In genomic region chr19:37635076-37636056, GRCh38 we compare ENCODE assay signal across 31 cellular contexts. TPM values are rescaled to one million over a fixed set of nuclear protein-coding genes. Genes with fewer than 3 reads are reported as not detected.
DNase-seq lines count a peak whose midpoint lies in the region; ATAC-seq and TF ChIP-seq lines count a peak whose summit lies in the region.
"Had no signal": no experiment of that assay in that cellular context is flagged by ENCODE, and none has a peak within 500 bp of the region (broad histone marks: within the 10 kb centered on the region; RNA-seq: fewer than 3 reads in every experiment).

No MANE protein-coding gene starts in this region.

- H3K27me3 ChIP-seq in right cardiac atrium (ENCODE audit: control insufficient read depth, insufficient read depth) (no peaks in the 10 kb centered on the region), subcutaneous abdominal adipose tissue (ENCODE audit: control insufficient read depth in 5 of 5, insufficient read depth in 4 of 5, low read length in 5 of 5) (no peaks in the 10 kb centered on the region)
- H3K27me3 ChIP-seq: ascending aorta, foreskin keratinocyte, heart right ventricle, SJSA1, testis had no signal

- no peak overlapping the region for H3K9ac ChIP-seq in subcutaneous abdominal adipose tissue (ENCODE audit: low read length in 5 of 5)

- H3K4me3 ChIP-seq in right cardiac atrium (ENCODE audit: low read length) (peak overlapping the region; percentile 18), fibroblast of mammary gland (ENCODE audit: control insufficient read depth, low read depth, low read length) (no peak overlapping the region), subcutaneous abdominal adipose tissue (ENCODE audit: low read depth in 1 of 5, low read length in 5 of 5) (peak overlapping the region; percentile 38 to 61 (median 49))
- H3K4me3 ChIP-seq: heart right ventricle, lung, SJSA1, testis had no signal

- ATAC-seq in right cardiac atrium (no peak), Right ventricle myocardium inferior (no peak), GM19463 (IDR thresholded peaks at IDR 0.05; ENCODE audit: unreplicated experiment) (no peak), left cardiac atrium (no peak), HG02571 (IDR thresholded peaks at IDR 0.05; ENCODE audit: unreplicated experiment) (no peak)
- ATAC-seq: esophagus mucosa; foreskin keratinocyte; heart right ventricle; stimulated activated naive CD8-positive, alpha-beta T cell treated with anti-CD3 and anti-CD28 coated beads, Interleukin-15, Interleukin-2, amounts not matched to agents 100 U/mL and 50 U/mL, for 24 hours had no signal

- DNase-seq in right cardiac atrium (no peak), Right ventricle myocardium inferior (ENCODE audit: missing footprints) (no peak), amniotic epithelial cell (ENCODE audit: low read depth) (peak; percentile 9), fibroblast of mammary gland (ENCODE audit: low read depth) (peak; percentile 2), left cardiac atrium (no peak)
- DNase-seq: activated CD4-positive, alpha-beta T cell treated with anti-CD3 and anti-CD28 coated beads for 48 hours; activated CD8-positive, alpha-beta memory T cell treated with anti-CD3 and anti-CD28 coated beads for 24 hours; activated effector memory CD4-positive, alpha-beta T cell treated with Interleukin-2 at 50 U/mL for 16 hours; caudate nucleus; DMS 273 treated with DMSO at 0.1 percent for 48 hours; foreskin keratinocyte; heart right ventricle; MV-4-11; NCI-H1436 treated with DMSO at 0.1 percent for 48 hours; NCI-H2107; NCI-H446; NCI-H748 treated with DMSO at 0.1 percent for 48 hours; RPMI8226; stimulated activated CD4-positive, alpha-beta T cell treated with anti-CD3 and anti-CD28 coated beads, Interleukin-1b, Interleukin-23, amount 100 ng/mL, for 48 hours; stimulated activated naive CD8-positive, alpha-beta T cell treated with anti-CD3 and anti-CD28 coated beads, Interleukin-15, Interleukin-2, amounts not matched to agents 100 U/mL and 50 U/mL, for 24 hours; T1000; testis had no signal

- H3K9me3 ChIP-seq in right cardiac atrium (ENCODE audit: control insufficient read depth, low read length) (peaks cover 7% of the 10 kb centered on the region), subcutaneous abdominal adipose tissue (ENCODE audit: control insufficient read depth in 5 of 5, low read length in 5 of 5) (peaks cover 67 to 94% (median 82%) of the 10 kb centered on the region in 5 donors)
- H3K9me3 ChIP-seq: testis had no signal

- intact Hi-C loops in right cardiac atrium (cut with DNase I) (no loop called here), Right ventricle myocardium inferior (cut with DNase I) (no loop called here), left cardiac atrium (cut with DNase I) (no loop called here)

- peaks cover 17 to 46% (median 38%) of the 10 kb centered on the region in 5 donors for H3K36me3 ChIP-seq in subcutaneous abdominal adipose tissue (ENCODE audit: control insufficient read depth in 5 of 5, insufficient read depth in 5 of 5, low read length in 5 of 5)

- H3K27ac ChIP-seq in right cardiac atrium (ENCODE audit: low read length): no peak overlapping the region
- no peak overlapping the region for H3K27ac ChIP-seq in subcutaneous abdominal adipose tissue (ENCODE audit: low read depth, low read length)
- H3K27ac ChIP-seq: 22Rv1, ascending aorta, foreskin keratinocyte, heart right ventricle, SJSA1, testis, VCaP had no signal

- WGBS in right cardiac atrium: 95% methylated on average over 11 of the region's 11 CpGs

- TF ChIP-seq CTCF in fibroblast of mammary gland (conservative IDR thresholded peaks at IDR 0.05; ENCODE audit: control insufficient read depth, insufficient read depth, low read depth, low read length): no peak

- H3K4me1 ChIP-seq in right cardiac atrium (ENCODE audit: control insufficient read depth, insufficient read depth, low read length): no peaks in the 10 kb centered on the region
- H3K4me1 ChIP-seq in subcutaneous abdominal adipose tissue (ENCODE audit: control insufficient read depth in 5 of 5, insufficient read depth in 5 of 5, low read length in 5 of 5): peaks cover 0 to 2% (median 0%) of the 10 kb centered on the region in 5 donors
- H3K4me1 ChIP-seq: ascending aorta, foreskin keratinocyte, heart right ventricle, SJSA1, testis had no signal

RNA-seq across cellular contexts. Expression of gene ZFP30, which starts 19.9 kb away (rescaled TPM):
- total RNA-seq in right cardiac atrium: 1 to 10 TPM; 5.7 to 9.5 (median 8.5) TPM
- polyA plus RNA-seq in right cardiac atrium: 3.5 TPM
- 6.9 TPM for total RNA-seq in Right ventricle myocardium inferior
- total RNA-seq in left cardiac atrium: 1 to 10 TPM; 5.8 to 7.3 TPM

RNA-seq across cellular contexts. Expression of gene ZNF540, which starts 40.7 kb away (rescaled TPM):
- 10 to 100 TPM in 2 of 4 donors, 1 to 10 TPM in 2; 8.8 to 13.4 (median 9.8) TPM for total RNA-seq in right cardiac atrium
- 6.5 TPM for polyA plus RNA-seq in right cardiac atrium
- 6.8 TPM for total RNA-seq in Right ventricle myocardium inferior
- 1 to 10 TPM; 5.3 to 7.4 TPM for total RNA-seq in left cardiac atrium
- total RNA-seq: ascending aorta had no signal

RNA-seq across cellular contexts. Expression of gene ZNF571, which starts 40.8 kb away (rescaled TPM):
- total RNA-seq in right cardiac atrium (1 to 10 TPM; 2.9 to 7.4 (median 3.5) TPM), Right ventricle myocardium inferior (3.8 TPM), left cardiac atrium (1 to 10 TPM; 3.4 to 4.5 TPM)
- polyA plus RNA-seq in right cardiac atrium: 2.8 TPM

Comparison
In these comparisons a context has a peak if more than half of its experiments do, and no peak if none do; other contexts are left out.
1. DNase-seq: peak in amniotic epithelial cell (single experiment) and fibroblast of mammary gland (single experiment); none in right cardiac atrium (0 of 3), Right ventricle myocardium inferior (single experiment) and left cardiac atrium (single experiment).